ENCODE assay signal across 8 cellular contexts in genomic region chr14:60064491-60065072, GRCh38. TPM values are rescaled to one million over a fixed set of nuclear protein-coding genes. Genes with fewer than 3 reads are reported as not detected.
DNase-seq lines count a peak whose midpoint lies in the region; ATAC-seq and TF ChIP-seq lines count a peak whose summit lies in the region.

No MANE protein-coding gene starts in this region.

- H3K9ac ChIP-seq in Loucy (ENCODE audit: low read depth, low read length, poor library complexity, severe bottlenecking) = no peak overlapping the region

- no peaks in the 10 kb centered on the region for H3K79me2 ChIP-seq in Loucy (ENCODE audit: insufficient read depth, low read length)

- no peak overlapping the region for H3K4me3 Mint-ChIP-seq in stimulated activated naive B cell treated with anti-CD40 and anti-IgM and Interleukin-4, amounts not matched to agents 10 μg/mL and 1 μg/mL and 100 μg/mL, for 72 hours

- peaks cover 7 to 10% of the 10 kb centered on the region in 2 donors for H3K27me3 Mint-ChIP-seq in stimulated activated naive B cell treated with anti-CD40 and anti-IgM and Interleukin-4, amounts not matched to agents 10 μg/mL and 1 μg/mL and 100 μg/mL, for 72 hours

- DNase-seq in Right ventricle myocardium superior (no peak), left ventricle myocardium superior (no peak), astrocyte of the cerebellum (ENCODE audit: low read depth) (peak; percentile 28), kidney tubule cell (ENCODE audit: low spot score) (peak; percentile 25), retina (no peak)
- DNase-seq in activated CD4-positive, alpha-beta T cell treated with anti-CD3 and anti-CD28 coated beads for 48 hours = no peak
- DNase-seq in stimulated activated naive B cell treated with anti-CD40 and anti-IgM and Interleukin-4, amounts not matched to agents 10 μg/mL and 1 μg/mL and 100 μg/mL, for 72 hours = no peak

- no peaks in the 10 kb centered on the region for H3K36me3 Mint-ChIP-seq in stimulated activated naive B cell treated with anti-CD40 and anti-IgM and Interleukin-4, amounts not matched to agents 10 μg/mL and 1 μg/mL and 100 μg/mL, for 72 hours

- H3K4me1 Mint-ChIP-seq in stimulated activated naive B cell treated with anti-CD40 and anti-IgM and Interleukin-4, amounts not matched to agents 10 μg/mL and 1 μg/mL and 100 μg/mL, for 72 hours = no peaks in the 10 kb centered on the region

- no peaks in the 10 kb centered on the region for H3K9me3 ChIP-seq in Loucy (ENCODE audit: insufficient read depth, low read depth, low read length)

- no peaks in the 10 kb centered on the region for H3K36me3 ChIP-seq in Loucy (ENCODE audit: insufficient read depth, low read length)

- no peak overlapping the region for H3K4me2 ChIP-seq in Loucy (ENCODE audit: low read depth, low read length, poor library complexity, severe bottlenecking)

- no peaks in the 10 kb centered on the region for H3F3A ChIP-seq in Loucy (ENCODE audit: low read depth)

- H2AFZ ChIP-seq in Loucy (ENCODE audit: low read length) = no peak overlapping the region

- no peaks in the 10 kb centered on the region for H3K9me2 ChIP-seq in Loucy (replicated peaks; ENCODE audit: low read depth, low read length)

- peak; percentile 77 for TF ChIP-seq CTCF in Loucy (conservative IDR thresholded peaks at IDR 0.05; ENCODE audit: low read length)
- peak; percentile 34 for TF ChIP-seq CTCF in astrocyte of the cerebellum (IDR thresholded peaks at IDR 0.05; ENCODE audit: low read depth, low read length, missing control alignments)

- H3K4me3 ChIP-seq in Loucy (ENCODE audit: low read length, poor library complexity, severe bottlenecking) = no peak overlapping the region
- no peak overlapping the region for H3K4me3 ChIP-seq in astrocyte of the cerebellum (ENCODE audit: low read depth, low read length)

- H3K9me3 Mint-ChIP-seq in stimulated activated naive B cell treated with anti-CD40 and anti-IgM and Interleukin-4, amounts not matched to agents 10 μg/mL and 1 μg/mL and 100 μg/mL, for 72 hours = no peaks in the 10 kb centered on the region

- ATAC-seq in Right ventricle myocardium superior (ENCODE audit: poor library complexity) = peak; percentile 62
- ATAC-seq in left ventricle myocardium superior = no peak
- ATAC-seq in stimulated activated naive B cell treated with anti-CD40 and anti-IgM and Interleukin-4, amounts not matched to agents 10 μg/mL and 1 μg/mL and 100 μg/mL, for 72 hours (replicated peaks) = no peak

- no peaks in the 10 kb centered on the region for H3K27me3 ChIP-seq in Loucy (ENCODE audit: insufficient read depth, low read length, poor library complexity, severe bottlenecking)

- no peaks in the 10 kb centered on the region for H4K20me1 ChIP-seq in Loucy (ENCODE audit: insufficient read depth, low read length, poor library complexity, severe bottlenecking)

- H3K4me1 ChIP-seq in Loucy (ENCODE audit: insufficient read depth, low read length, poor library complexity, severe bottlenecking) = no peaks in the 10 kb centered on the region

- intact Hi-C loops in Right ventricle myocardium superior (cut with DNase I) = loop anchor here (5.0 kb wide), 1 partner anchor 118 kb away; no protein-coding TSS in a partner anchor
- intact Hi-C loops in left ventricle myocardium superior (cut with micrococcal nuclease) = loop anchor here (5.0 kb wide), 1 partner anchor 118 kb away; no protein-coding TSS in a partner anchor

- in situ Hi-C loops in astrocyte of the cerebellum (cut with HindIII; ENCODE audit: low sequenced_read_pairs) = no loop called here

- no peak overlapping the region for H3K27ac Mint-ChIP-seq in stimulated activated naive B cell treated with anti-CD40 and anti-IgM and Interleukin-4, amounts not matched to agents 10 μg/mL and 1 μg/mL and 100 μg/mL, for 72 hours

RNA-seq across cellular contexts. Expression of gene PCNX4, which starts 27.1 kb away (rescaled TPM):
- total RNA-seq in Right ventricle myocardium superior (18.6 TPM), left ventricle myocardium superior (23.2 TPM)

Comparison
In these comparisons a context has a peak if more than half of its experiments do, and no peak if none do; other contexts are left out.
1. DNase-seq: peak in astrocyte of the cerebellum (single experiment) and kidney tubule cell (single experiment); none in Right ventricle myocardium superior (single experiment), left ventricle myocardium superior (single experiment), retina (single experiment), activated CD4-positive, alpha-beta T cell treated with anti-CD3 and anti-CD28 coated beads for 48 hours (single experiment) and stimulated activated naive B cell treated with anti-CD40 and anti-IgM and Interleukin-4, amounts not matched to agents 10 μg/mL and 1 μg/mL and 100 μg/mL, for 72 hours (single experiment).